Comparison of ENCODE assay signal across 19 cellular contexts in genomic region chr1:224353975-224354930, GRCh38.
"Had no signal": no experiment of that assay in that cellular context is flagged by ENCODE, and none has a peak within 500 bp of the region (broad histone marks: within the 10 kb centered on the region; RNA-seq: fewer than 3 reads in every experiment).

No MANE protein-coding gene starts in this region.

- H3K4me3 ChIP-seq: lower lobe of right lung, sigmoid colon, spleen, testis, upper lobe of left lung had no signal

- DNase-seq: activated CD4-positive, alpha-beta memory T cell treated with anti-CD3 and anti-CD28 coated beads, Interleukin-2, amount 10 ng/mL, durations not matched to agents 7 days and 5 days; activated CD4-positive, alpha-beta T cell treated with anti-CD3 and anti-CD28 coated beads for 48 hours; activated CD4-positive, CD25-positive, alpha-beta regulatory T cell; activated naive CD4-positive, alpha-beta T cell treated with anti-CD3 and anti-CD28 coated beads, Interleukin-2, amount 10 ng/mL, durations not matched to agents 7 days and 5 days; activated T-cell treated with anti-CD3 and anti-CD28 coated beads, Interleukin-2, amount 50 U/mL, for 24 hours; amniotic stem cell; dermis blood vessel endothelial cell; hippocampal formation; islet precursor cell; lower lobe of right lung; midbrain; sigmoid colon; spleen; stimulated activated CD4-positive, alpha-beta T cell treated with anti-CD3 and anti-CD28 coated beads, Interleukin-4, amount 100 ng/mL, for 4 hours; T1000; testis had no signal

- H3K4me3 Mint-ChIP-seq: activated CD4-positive, alpha-beta memory T cell treated with anti-CD3 and anti-CD28 coated beads, Interleukin-2, amount 10 ng/mL, durations not matched to agents 7 days and 5 days; activated naive CD4-positive, alpha-beta T cell treated with anti-CD3 and anti-CD28 coated beads, Interleukin-2, amount 10 ng/mL, durations not matched to agents 7 days and 5 days; activated T-cell treated with anti-CD3 and anti-CD28 coated beads, Interleukin-2, amount 50 U/mL, for 24 hours; stimulated activated memory B cell treated with anti-CD40 and anti-IgM and Interleukin-4, amounts not matched to agents 10 μg/mL and 1 μg/mL and 100 μg/mL, for 72 hours had no signal

- H3K27ac Mint-ChIP-seq: activated CD4-positive, alpha-beta memory T cell treated with anti-CD3 and anti-CD28 coated beads, Interleukin-2, amount 10 ng/mL, durations not matched to agents 7 days and 5 days; activated naive CD4-positive, alpha-beta T cell treated with anti-CD3 and anti-CD28 coated beads, Interleukin-2, amount 10 ng/mL, durations not matched to agents 7 days and 5 days; activated T-cell treated with anti-CD3 and anti-CD28 coated beads, Interleukin-2, amount 50 U/mL, for 24 hours; stimulated activated memory B cell treated with anti-CD40 and anti-IgM and Interleukin-4, amounts not matched to agents 10 μg/mL and 1 μg/mL and 100 μg/mL, for 72 hours had no signal

- H3K9me3 ChIP-seq: lower lobe of right lung, neutrophil, sigmoid colon, spleen, testis, upper lobe of left lung had no signal

- H3K27me3 Mint-ChIP-seq: activated CD4-positive, alpha-beta memory T cell treated with anti-CD3 and anti-CD28 coated beads, Interleukin-2, amount 10 ng/mL, durations not matched to agents 7 days and 5 days; activated naive CD4-positive, alpha-beta T cell treated with anti-CD3 and anti-CD28 coated beads, Interleukin-2, amount 10 ng/mL, durations not matched to agents 7 days and 5 days; activated T-cell treated with anti-CD3 and anti-CD28 coated beads, Interleukin-2, amount 50 U/mL, for 24 hours; stimulated activated memory B cell treated with anti-CD40 and anti-IgM and Interleukin-4, amounts not matched to agents 10 μg/mL and 1 μg/mL and 100 μg/mL, for 72 hours had no signal

- H3K27ac ChIP-seq: lower lobe of right lung, neutrophil, sigmoid colon, spleen, testis, upper lobe of left lung had no signal

- ATAC-seq: lower lobe of right lung; stimulated activated memory B cell treated with anti-CD40 and anti-IgM and Interleukin-4, amounts not matched to agents 10 μg/mL and 1 μg/mL and 100 μg/mL, for 72 hours had no signal

- H3K27me3 ChIP-seq: neutrophil, sigmoid colon, spleen, testis, upper lobe of left lung had no signal

- H3K9me3 Mint-ChIP-seq: activated CD4-positive, alpha-beta memory T cell treated with anti-CD3 and anti-CD28 coated beads, Interleukin-2, amount 10 ng/mL, durations not matched to agents 7 days and 5 days; activated naive CD4-positive, alpha-beta T cell treated with anti-CD3 and anti-CD28 coated beads, Interleukin-2, amount 10 ng/mL, durations not matched to agents 7 days and 5 days; activated T-cell treated with anti-CD3 and anti-CD28 coated beads, Interleukin-2, amount 50 U/mL, for 24 hours; stimulated activated memory B cell treated with anti-CD40 and anti-IgM and Interleukin-4, amounts not matched to agents 10 μg/mL and 1 μg/mL and 100 μg/mL, for 72 hours had no signal

- H3K36me3 ChIP-seq: lower lobe of right lung, neutrophil, sigmoid colon, spleen, upper lobe of left lung had no signal
